In genomic region chr16:78290498-78291271, GRCh38 we compare ENCODE assay signal across 26 cellular contexts.
A peak's percentile ranks its signal among the peaks of the same experiment; 100 is the strongest.
DNase-seq lines count a peak whose midpoint lies in the region; TF ChIP-seq lines count a peak whose summit lies in the region.
"Had no signal": no experiment of that assay in that cellular context is flagged by ENCODE, and none has a peak within 500 bp of the region (broad histone marks: within the 10 kb centered on the region; RNA-seq: fewer than 3 reads in every experiment).

No MANE protein-coding gene starts in this region.

- H3K79me2 ChIP-seq in neural progenitor cell (ENCODE audit: low read depth), result no peaks in the 10 kb centered on the region

- peak; percentile 10 for DNase-seq in DMS 273 (lab: John Stamatoyannopoulos, UW; ENCODE audit: unreplicated experiment)
- no peak for DNase-seq in DMS 273 treated with DMSO at 0.1 percent for 48 hours (lab: John Stamatoyannopoulos, UW)
- DNase-seq in HEK293T (ENCODE audit: extremely low spot score), result no peak
- no peak for DNase-seq in chondrocyte (ENCODE audit: low spot score)
- DNase-seq in neural progenitor cell (ENCODE audit: low spot score), result no peak
- no peak for DNase-seq in hypothalamus (lab: John Stamatoyannopoulos, UW)
- no peak for DNase-seq in KG1 (lab: John Stamatoyannopoulos, UW)
- no peak for DNase-seq in CD8-positive, alpha-beta memory T cell
- DNase-seq: activated CD4-positive, alpha-beta T cell treated with anti-CD3 and anti-CD28 coated beads for 4 hours; activated T-cell treated with anti-CD3 and anti-CD28 coated beads, Interleukin-2, amount 50 U/mL, for 4 hours; CD4-positive, alpha-beta T cell; DND-41; effector CD8-positive, alpha-beta T cell; esophagus squamous epithelium; hippocampal formation; MG63; NCI-H1436 treated with DMSO at 0.1 percent for 48 hours; NCI-H2171; NCI-H524 treated with DMSO at 0.1 percent for 48 hours; stomach; T-helper 1 cell had no signal

- H3K9ac ChIP-seq in neural progenitor cell, result no peak overlapping the region

- H3K4me2 ChIP-seq in neural progenitor cell, result peak overlapping the region; percentile 58

- no peak overlapping the region for H3K27ac ChIP-seq in neural progenitor cell
- H3K27ac ChIP-seq in CD8-positive, alpha-beta memory T cell (ENCODE audit: low read depth, low read length), result no peak overlapping the region
- H3K27ac ChIP-seq: 22Rv1, esophagus squamous epithelium, HL-60, prostate gland, stomach had no signal

- peaks cover 52% of the 10 kb centered on the region for H3K4me1 Mint-ChIP-seq in chondrocyte (ENCODE audit: low read depth)
- peaks cover 56% of the 10 kb centered on the region for H3K4me1 Mint-ChIP-seq in neural progenitor cell
- H3K4me1 Mint-ChIP-seq in CD8-positive, alpha-beta memory T cell, result no peaks in the 10 kb centered on the region
- H3K4me1 Mint-ChIP-seq: IgD-negative memory B cell had no signal

- TF ChIP-seq CTCF in chondrocyte (IDR thresholded peaks at IDR 0.05) (peak; percentile 47), neural progenitor cell (IDR thresholded peaks at IDR 0.05) (no peak)

- H3K4me3 ChIP-seq in neural progenitor cell, result no peak overlapping the region
- no peak overlapping the region for H3K4me3 ChIP-seq in CD8-positive, alpha-beta memory T cell (ENCODE audit: low read length)
- H3K4me3 ChIP-seq: esophagus squamous epithelium, HAP-1, MG63, prostate gland, stomach had no signal

- H3K4me1 ChIP-seq in neural progenitor cell, result peaks cover 55% of the 10 kb centered on the region
- H3K4me1 ChIP-seq in CD8-positive, alpha-beta memory T cell (ENCODE audit: insufficient read depth, low read length), result no peaks in the 10 kb centered on the region
- H3K4me1 ChIP-seq: HAP-1, prostate gland had no signal

- CTCF ChIA-PET in HEK293T (lab: Yijun Ruan, JAX), result interaction anchor here (0.6 kb wide), 1 partner anchor 532 kb away, joined by 8 read pairs; no protein-coding TSS in a partner anchor
- CTCF ChIA-PET in CD8-positive, alpha-beta memory T cell (lab: Charles Lee), result no interaction called here

- no peaks in the 10 kb centered on the region for H3K36me3 Mint-ChIP-seq in chondrocyte (ENCODE audit: low read depth)
- peaks cover 2% of the 10 kb centered on the region for H3K36me3 Mint-ChIP-seq in neural progenitor cell
- H3K36me3 Mint-ChIP-seq in CD8-positive, alpha-beta memory T cell, result peaks cover 0 to 29% (median 10%) of the 10 kb centered on the region in 3 donors
- H3K36me3 Mint-ChIP-seq: IgD-negative memory B cell had no signal

- peak overlapping the region; percentile 81 for H3K27ac Mint-ChIP-seq in chondrocyte (ENCODE audit: unreplicated experiment)
- H3K27ac Mint-ChIP-seq in neural progenitor cell, result peak overlapping the region; percentile 91
- no peak overlapping the region for H3K27ac Mint-ChIP-seq in CD8-positive, alpha-beta memory T cell
- H3K27ac Mint-ChIP-seq: CD4-positive, alpha-beta T cell; IgD-negative memory B cell had no signal

- H3F3A ChIP-seq in neural progenitor cell (ENCODE audit: low read depth), result peaks cover 25% of the 10 kb centered on the region

- H3K27me3 Mint-ChIP-seq in chondrocyte (ENCODE audit: low read depth), result no peaks in the 10 kb centered on the region
- H3K27me3 Mint-ChIP-seq in neural progenitor cell (ENCODE audit: insufficient read depth, low read depth), result peaks cover 3% of the 10 kb centered on the region
- no peaks in the 10 kb centered on the region for H3K27me3 Mint-ChIP-seq in CD8-positive, alpha-beta memory T cell
- H3K27me3 Mint-ChIP-seq: CD4-positive, alpha-beta T cell; IgD-negative memory B cell had no signal

- POLR2A ChIA-PET in HEK293T (lab: Yijun Ruan, JAX), result no interaction called here
- POLR2A ChIA-PET in CD8-positive, alpha-beta memory T cell (lab: Charles Lee), result no interaction called here

- H3K27me3 ChIP-seq in neural progenitor cell, result no peaks in the 10 kb centered on the region
- no peaks in the 10 kb centered on the region for H3K27me3 ChIP-seq in CD8-positive, alpha-beta memory T cell (ENCODE audit: insufficient read depth, low read length, poor library complexity, severe bottlenecking)
- H3K27me3 ChIP-seq: esophagus squamous epithelium, MG63, stomach had no signal

- H3K4me3 Mint-ChIP-seq in chondrocyte (ENCODE audit: unreplicated experiment), result no peak overlapping the region
- peak overlapping the region; percentile 37 for H3K4me3 Mint-ChIP-seq in neural progenitor cell
- H3K4me3 Mint-ChIP-seq in CD8-positive, alpha-beta memory T cell, result no peak overlapping the region
- H3K4me3 Mint-ChIP-seq: activated T-cell treated with anti-CD3 and anti-CD28 coated beads, Interleukin-2, amount 50 U/mL, for 4 hours; CD4-positive, alpha-beta T cell; IgD-negative memory B cell had no signal

- no peaks in the 10 kb centered on the region for H3K36me3 ChIP-seq in neural progenitor cell
- no peaks in the 10 kb centered on the region for H3K36me3 ChIP-seq in CD8-positive, alpha-beta memory T cell (ENCODE audit: insufficient read depth, low read length)
- H3K36me3 ChIP-seq: esophagus squamous epithelium, HAP-1, MG63, prostate gland, stomach had no signal

- no peaks in the 10 kb centered on the region for H4K20me1 ChIP-seq in neural progenitor cell (ENCODE audit: low read depth)

- H3K9me3 ChIP-seq in neural progenitor cell (ENCODE audit: low read depth), result no peaks in the 10 kb centered on the region
- H3K9me3 ChIP-seq in CD8-positive, alpha-beta memory T cell (ENCODE audit: low read length), result no peaks in the 10 kb centered on the region
- H3K9me3 ChIP-seq: esophagus squamous epithelium, HAP-1, MG63, prostate gland, stomach had no signal

- no peak overlapping the region for H2AFZ ChIP-seq in neural progenitor cell (replicated peaks)

- H3K9me3 Mint-ChIP-seq in chondrocyte (ENCODE audit: low read depth) (no peaks in the 10 kb centered on the region), neural progenitor cell (peaks cover 3% of the 10 kb centered on the region)
- H3K9me3 Mint-ChIP-seq in CD8-positive, alpha-beta memory T cell, result peaks cover 0 to 3% (median 0%) of the 10 kb centered on the region in 5 donors
- H3K9me3 Mint-ChIP-seq: activated T-cell treated with anti-CD3 and anti-CD28 coated beads, Interleukin-2, amount 50 U/mL, for 4 hours; CD4-positive, alpha-beta T cell had no signal

TF ChIP-seq in HEK293T, 16 proteins besides CTCF, POLR2A, EP300 and RAD21:
- no peak for TF ChIP-seq SP1 (IDR thresholded peaks at IDR 0.05)
- TF ChIP-seq FOXK2 (IDR thresholded peaks at IDR 0.05), result no peak
- TF ChIP-seq PKNOX1 (IDR thresholded peaks at IDR 0.05), result peak; percentile 96
- no peak for TF ChIP-seq HDGF (IDR thresholded peaks at IDR 0.05; ENCODE audit: borderline replicate concordance)
- TF ChIP-seq FOXA1 (IDR thresholded peaks at IDR 0.05), result no peak
- no peak for TF ChIP-seq BHLHE40 (IDR thresholded peaks at IDR 0.05; ENCODE audit: borderline replicate concordance)
- no peak for TF ChIP-seq SUZ12 (IDR thresholded peaks at IDR 0.05)

Comparison
In these comparisons a context has a peak if more than half of its experiments do, and no peak if none do; other contexts are left out.
1. H3K27ac Mint-ChIP-seq: peak in chondrocyte (single experiment) and neural progenitor cell (single experiment); none in CD8-positive, alpha-beta memory T cell (0 of 8).